ENCODE assay signal across 8 cellular contexts in genomic region chrX:70427360-70427759, GRCh38. TPM values are rescaled to one million over a fixed set of nuclear protein-coding genes. Genes with fewer than 3 reads are reported as not detected.
"Had no signal": no experiment of that assay in that cellular context is flagged by ENCODE, and none has a peak within 500 bp of the region (broad histone marks: within the 10 kb centered on the region; RNA-seq: fewer than 3 reads in every experiment).

No MANE protein-coding gene starts in this region.

- H3K4me3 ChIP-seq: K562 had no signal

- ATAC-seq: HepG2, K562 had no signal

- FAIRE-seq: HepG2, HTR-8/SVneo, K562 had no signal

- H3K27ac ChIP-seq: HL-60 had no signal

- DNase-seq: IMR-90, KBM-7 had no signal

RNA-seq across cellular contexts. Expression of gene GDPD2, which starts 4.2 kb away (rescaled TPM):
- total RNA-seq: HT-29, IMR-90, K562 had no signal
- polyA plus RNA-seq: IgD-negative memory B cell, IMR-90, K562 had no signal
